Comparison of ENCODE assay signal across 9 cellular contexts in genomic region chr16:81366316-81366932, GRCh38. TPM values are rescaled to one million over a fixed set of nuclear protein-coding genes. Genes with fewer than 3 reads are reported as not detected.
DNase-seq lines count a peak whose midpoint lies in the region; ATAC-seq and TF ChIP-seq lines count a peak whose summit lies in the region.
"Had no signal": no experiment of that assay in that cellular context is flagged by ENCODE, and none has a peak within 500 bp of the region (broad histone marks: within the 10 kb centered on the region; RNA-seq: fewer than 3 reads in every experiment).

No MANE protein-coding gene starts in this region.

- no peaks in the 10 kb centered on the region for H3K4me1 ChIP-seq in Caco-2

- no peaks in the 10 kb centered on the region for H3K9me3 ChIP-seq in Caco-2

- TF ChIP-seq CTCF in Caco-2 (IDR thresholded peaks at IDR 0.05; ENCODE audit: insufficient read depth in 1 of 2, low read depth in 1 of 2, low read length in 1 of 2, severe bottlenecking in 1 of 2, unreplicated experiment in 1 of 2): peak; percentile 64 to 83

- H3K27me3 ChIP-seq in Caco-2 (replicated peaks; ENCODE audit: control insufficient read depth, insufficient read depth, low read length): no peaks in the 10 kb centered on the region

- DNase-seq in Caco-2: peak in 1 of 2 experiments; percentile 56
- DNase-seq in NCI-H2196 treated with DMSO at 0.1 percent for 48 hours (lab: John Stamatoyannopoulos, UW; ENCODE audit: unreplicated experiment): peak; percentile 15
- peak; percentile 73 for DNase-seq in astrocyte of the hippocampus (ENCODE audit: low read depth, low spot score)
- peak; percentile 49 for DNase-seq in iPS-NIHi11 (ENCODE audit: low spot score)
- peak; percentile 21 for DNase-seq in stromal cell of bone marrow (ENCODE audit: low read depth)
- DNase-seq in posterior vena cava (ENCODE audit: low spot score): no peak

- H3K36me3 ChIP-seq in Caco-2 (ENCODE audit: control insufficient read depth, insufficient read depth, low read length): peaks cover 8% of the 10 kb centered on the region

- POLR2A ChIA-PET in Caco-2 (lab: Charles Lee): no interaction called here

- no peak overlapping the region for H3K4me3 Mint-ChIP-seq in Caco-2 (ENCODE audit: unreplicated experiment)
- H3K4me3 Mint-ChIP-seq: T-helper 1 cell treated with Interleukin-12 subunit alpha and Interleukin-12 subunit beta and Interleukin-4 antibody, amounts not matched to agents 30 μg/mL and 1 μg/mL, for 36 hours had no signal

- BruUV-seq in Caco-2 (replicated peaks; lab: Mats Ljungman, UMichigan): no TSS peak

- H3K27me3 Mint-ChIP-seq in Caco-2 (ENCODE audit: insufficient read depth, unreplicated experiment): no peaks in the 10 kb centered on the region

- no peaks in the 10 kb centered on the region for H3K4me1 Mint-ChIP-seq in Caco-2 (ENCODE audit: low read depth, unreplicated experiment)

- no peak overlapping the region for H3K4me3 ChIP-seq in Caco-2 (ENCODE audit: low read depth, low read length)

- intact Hi-C loops in Caco-2 (cut with micrococcal nuclease; ENCODE audit: unreplicated experiment): loop anchor here (1.0 kb wide), 3 partner anchors 103 to 372 kb away; no protein-coding TSS in a partner anchor
- intact Hi-C loops in posterior vena cava (cut with DNase I): no loop called here

- peaks cover 52% of the 10 kb centered on the region for H3K36me3 Mint-ChIP-seq in Caco-2 (ENCODE audit: insufficient read depth, unreplicated experiment)

- CTCF ChIA-PET in Caco-2 (lab: Charles Lee): interaction anchor here (0.7 kb wide), 1 partner anchor 231 kb away, joined by 3 read pairs; no protein-coding TSS in a partner anchor

- H3K27ac Mint-ChIP-seq in Caco-2 (ENCODE audit: unreplicated experiment): no peak overlapping the region
- H3K27ac Mint-ChIP-seq: T-helper 1 cell treated with Interleukin-12 subunit alpha and Interleukin-12 subunit beta and Interleukin-4 antibody, amounts not matched to agents 30 μg/mL and 1 μg/mL, for 36 hours had no signal

- H3K9me3 Mint-ChIP-seq in Caco-2 (ENCODE audit: unreplicated experiment): no peaks in the 10 kb centered on the region
- H3K9me3 Mint-ChIP-seq: T-helper 1 cell treated with Interleukin-12 subunit alpha and Interleukin-12 subunit beta and Interleukin-4 antibody, amounts not matched to agents 30 μg/mL and 1 μg/mL, for 36 hours had no signal

- peak; percentile 64 for ATAC-seq in GM19467 (IDR thresholded peaks at IDR 0.05; ENCODE audit: unreplicated experiment)
- ATAC-seq in GM21737 (IDR thresholded peaks at IDR 0.05; ENCODE audit: unreplicated experiment): no peak

RNA-seq across cellular contexts. Expression of gene GAN, which starts 51.7 kb away (rescaled TPM):
- total RNA-seq in Caco-2 (2022) (27.5 and 29.3 TPM in 2 replicates), posterior vena cava (10 to 100 TPM in 1 of 2 donors, 1 to 10 TPM in 1; 7.8 to 12.4 TPM)
